1 cellular context compared by ENCODE assay signal in the genomic region with DNA sequence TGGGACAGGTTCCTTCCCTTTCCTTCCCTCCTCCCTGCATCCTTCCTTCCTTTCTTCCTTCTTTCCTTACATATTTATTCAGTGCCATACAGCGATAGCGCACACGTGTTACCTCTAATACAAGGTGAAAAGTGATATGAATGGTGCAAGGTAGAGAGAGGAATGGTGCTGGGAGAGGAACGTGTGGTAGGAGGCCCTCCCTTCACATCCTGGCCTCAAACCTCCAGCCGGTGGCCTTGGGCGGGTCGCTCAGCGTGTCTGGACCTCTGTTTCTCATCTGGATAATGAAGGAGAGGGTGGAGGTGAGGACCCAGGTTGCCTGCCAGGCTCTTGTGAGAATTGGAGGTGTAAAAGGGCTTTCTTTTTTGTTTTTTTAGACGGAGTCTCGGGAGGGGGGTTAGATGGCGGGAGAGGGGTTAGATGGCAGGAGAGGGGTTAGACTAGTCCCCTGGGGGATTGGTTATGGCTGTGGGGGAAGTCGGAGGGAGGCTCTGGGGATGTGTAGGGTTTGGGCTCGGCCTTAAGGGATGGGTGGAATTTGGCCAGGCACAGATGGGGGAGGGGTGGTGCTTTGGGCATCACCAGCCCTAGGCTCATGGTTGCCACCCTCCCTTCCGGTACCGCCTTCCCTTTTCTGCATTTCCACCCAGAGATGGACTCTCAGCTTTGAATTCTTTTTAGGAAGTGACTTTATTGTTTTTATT.
TF ChIP-seq lines count a peak whose summit lies in the region.

No MANE protein-coding gene starts in this region.

TF ChIP-seq in GM23338, 12 proteins besides CTCF, POLR2A, EP300 and RAD21:
- TF ChIP-seq, protein P1, sequence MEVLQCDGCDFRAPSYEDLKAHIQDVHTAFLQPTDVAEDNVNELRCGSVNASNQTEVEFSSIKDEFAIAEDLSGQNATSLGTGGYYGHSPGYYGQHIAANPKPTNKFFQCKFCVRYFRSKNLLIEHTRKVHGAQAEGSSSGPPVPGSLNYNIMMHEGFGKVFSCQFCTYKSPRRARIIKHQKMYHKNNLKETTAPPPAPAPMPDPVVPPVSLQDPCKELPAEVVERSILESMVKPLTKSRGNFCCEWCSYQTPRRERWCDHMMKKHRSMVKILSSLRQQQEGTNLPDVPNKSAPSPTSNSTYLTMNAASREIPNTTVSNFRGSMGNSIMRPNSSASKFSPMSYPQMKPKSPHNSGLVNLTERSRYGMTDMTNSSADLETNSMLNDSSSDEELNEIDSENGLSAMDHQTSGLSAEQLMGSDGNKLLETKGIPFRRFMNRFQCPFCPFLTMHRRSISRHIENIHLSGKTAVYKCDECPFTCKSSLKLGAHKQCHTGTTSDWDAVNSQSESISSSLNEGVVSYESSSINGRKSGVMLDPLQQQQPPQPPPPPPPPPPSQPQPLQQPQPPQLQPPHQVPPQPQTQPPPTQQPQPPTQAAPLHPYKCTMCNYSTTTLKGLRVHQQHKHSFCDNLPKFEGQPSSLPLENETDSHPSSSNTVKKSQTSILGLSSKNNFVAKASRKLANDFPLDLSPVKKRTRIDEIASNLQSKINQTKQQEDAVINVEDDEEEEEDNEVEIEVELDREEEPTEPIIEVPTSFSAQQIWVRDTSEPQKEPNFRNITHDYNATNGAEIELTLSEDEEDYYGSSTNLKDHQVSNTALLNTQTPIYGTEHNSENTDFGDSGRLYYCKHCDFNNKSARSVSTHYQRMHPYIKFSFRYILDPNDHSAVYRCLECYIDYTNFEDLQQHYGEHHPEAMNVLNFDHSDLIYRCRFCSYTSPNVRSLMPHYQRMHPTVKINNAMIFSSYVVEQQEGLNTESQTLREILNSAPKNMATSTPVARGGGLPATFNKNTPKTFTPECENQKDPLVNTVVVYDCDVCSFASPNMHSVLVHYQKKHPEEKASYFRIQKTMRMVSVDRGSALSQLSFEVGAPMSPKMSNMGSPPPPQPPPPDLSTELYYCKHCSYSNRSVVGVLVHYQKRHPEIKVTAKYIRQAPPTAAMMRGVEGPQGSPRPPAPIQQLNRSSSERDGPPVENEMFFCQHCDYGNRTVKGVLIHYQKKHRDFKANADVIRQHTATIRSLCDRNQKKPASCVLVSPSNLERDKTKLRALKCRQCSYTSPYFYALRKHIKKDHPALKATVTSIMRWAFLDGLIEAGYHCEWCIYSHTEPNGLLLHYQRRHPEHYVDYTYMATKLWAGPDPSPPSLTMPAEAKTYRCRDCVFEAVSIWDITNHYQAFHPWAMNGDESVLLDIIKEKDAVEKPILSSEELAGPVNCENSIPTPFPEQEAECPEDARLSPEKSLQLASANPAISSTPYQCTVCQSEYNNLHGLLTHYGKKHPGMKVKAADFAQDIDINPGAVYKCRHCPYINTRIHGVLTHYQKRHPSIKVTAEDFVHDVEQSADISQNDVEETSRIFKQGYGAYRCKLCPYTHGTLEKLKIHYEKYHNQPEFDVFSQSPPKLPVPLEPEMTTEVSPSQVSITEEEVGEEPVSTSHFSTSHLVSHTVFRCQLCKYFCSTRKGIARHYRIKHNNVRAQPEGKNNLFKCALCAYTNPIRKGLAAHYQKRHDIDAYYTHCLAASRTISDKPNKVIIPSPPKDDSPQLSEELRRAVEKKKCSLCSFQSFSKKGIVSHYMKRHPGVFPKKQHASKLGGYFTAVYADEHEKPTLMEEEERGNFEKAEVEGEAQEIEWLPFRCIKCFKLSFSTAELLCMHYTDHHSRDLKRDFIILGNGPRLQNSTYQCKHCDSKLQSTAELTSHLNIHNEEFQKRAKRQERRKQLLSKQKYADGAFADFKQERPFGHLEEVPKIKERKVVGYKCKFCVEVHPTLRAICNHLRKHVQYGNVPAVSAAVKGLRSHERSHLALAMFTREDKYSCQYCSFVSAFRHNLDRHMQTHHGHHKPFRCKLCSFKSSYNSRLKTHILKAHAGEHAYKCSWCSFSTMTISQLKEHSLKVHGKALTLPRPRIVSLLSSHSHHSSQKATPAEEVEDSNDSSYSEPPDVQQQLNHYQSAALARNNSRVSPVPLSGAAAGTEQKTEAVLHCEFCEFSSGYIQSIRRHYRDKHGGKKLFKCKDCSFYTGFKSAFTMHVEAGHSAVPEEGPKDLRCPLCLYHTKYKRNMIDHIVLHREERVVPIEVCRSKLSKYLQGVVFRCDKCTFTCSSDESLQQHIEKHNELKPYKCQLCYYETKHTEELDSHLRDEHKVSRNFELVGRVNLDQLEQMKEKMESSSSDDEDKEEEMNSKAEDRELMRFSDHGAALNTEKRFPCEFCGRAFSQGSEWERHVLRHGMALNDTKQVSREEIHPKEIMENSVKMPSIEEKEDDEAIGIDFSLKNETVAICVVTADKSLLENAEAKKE (CRISPR knock-in tag; IDR thresholded peaks at IDR 0.05): no peak
- TF ChIP-seq EZH2 (IDR thresholded peaks at IDR 0.05; ENCODE audit: low read depth, unreplicated experiment) (no peak), ZNF114 (CRISPR knock-in tag; IDR thresholded peaks at IDR 0.05) (no peak), JUNB (IDR thresholded peaks at IDR 0.05; ENCODE audit: unreplicated experiment) (no peak), CREB1 (CRISPR knock-in tag; IDR thresholded peaks at IDR 0.05; ENCODE audit: low read depth) (no peak), EZH2phosphoT487 (IDR thresholded peaks at IDR 0.05; ENCODE audit: unreplicated experiment) (no peak)
